Comparison of ENCODE assay signal across 21 cellular contexts in the genomic region with DNA sequence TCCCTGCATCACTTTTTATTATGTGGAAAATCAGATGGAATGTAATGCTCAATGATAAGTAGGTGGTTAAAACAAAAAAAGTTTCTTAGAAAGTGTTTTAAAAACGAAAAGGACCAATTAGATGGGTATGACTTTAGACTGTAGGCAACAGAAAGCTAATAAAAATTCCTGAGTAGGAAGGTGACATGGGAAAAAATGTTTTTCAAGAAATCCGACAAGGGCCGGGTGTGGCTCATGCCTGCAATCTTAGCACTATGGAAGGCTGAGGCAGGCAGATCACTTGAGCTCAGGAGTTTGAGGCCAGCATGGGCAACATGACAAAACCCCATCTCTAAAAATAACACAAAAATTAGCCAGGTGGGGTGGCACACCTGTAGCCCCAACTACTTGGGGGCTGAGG.
DNase-seq lines count a peak whose midpoint lies in the region; ATAC-seq and TF ChIP-seq lines count a peak whose summit lies in the region.
"Had no signal": no experiment of that assay in that cellular context is flagged by ENCODE, and none has a peak within 500 bp of the region (broad histone marks: within the 10 kb centered on the region; RNA-seq: fewer than 3 reads in every experiment).

No MANE protein-coding gene starts in this region.

- H2AFZ ChIP-seq in PC-9: no peak overlapping the region

- peaks cover 0 to 3% of the 10 kb centered on the region in 2 experiments; a peak in 1 of 3 replicates for H3K36me3 ChIP-seq in HEK293 (ENCODE audit: control insufficient read depth in 2 of 2, insufficient read depth in 1 of 2, low read length in 2 of 2)
- H3K36me3 ChIP-seq in PC-9 (ENCODE audit: low read depth): no peaks in the 10 kb centered on the region; the same call in 1 of the 2 replicates
- no peaks in the 10 kb centered on the region for H3K36me3 ChIP-seq in left lung

- H3K4me3 Mint-ChIP-seq in type B pancreatic cell: no peak overlapping the region
- no peak overlapping the region for H3K4me3 Mint-ChIP-seq in activated T-helper 1 cell treated with anti-CD3 and anti-CD28 coated beads, Interleukin-12 subunit alpha, Interleukin-12 subunit beta, Interleukin-2, Interleukin-4 antibody, amounts not matched to agents 30 ng/mL and 10 ng/mL and 1 ng/mL, durations not matched to agents 14 hours and 24 hours and 36 hours
- H3K4me3 Mint-ChIP-seq: CD8-positive, alpha-beta memory T cell; HFFc6 had no signal

- POLR2A ChIA-PET in HEK293 (lab: Yijun Ruan, JAX) (no interaction called here), PC-9 (lab: Charles Lee; ENCODE audit: unreplicated experiment) (interaction anchor here (0.6 kb wide), 2 partner anchors 243 to 418 kb away, joined by 3 to 7 read pairs; a partner anchor contains a TSS)

- H3K27ac ChIP-seq in HEK293 (ENCODE audit: extremely low read depth, low read depth, low read length) (no peak overlapping the region), PC-9 (peak overlapping the region; percentile 89), left lung (no peak overlapping the region)
- H3K27ac ChIP-seq: SK-N-MC had no signal

- H3K4me3 ChIP-seq in HEK293 (ENCODE audit: low read depth, low read length) (no peak overlapping the region), PC-9 (no peak overlapping the region), left lung (no peak overlapping the region)
- H3K4me3 ChIP-seq: K562, SK-N-MC had no signal

- BruUV-seq in PC-9 (replicated peaks; lab: Mats Ljungman, UMichigan): no TSS peak

- peak overlapping the region; percentile 64 for H3K4me2 ChIP-seq in PC-9

- TF ChIP-seq CTCF in HEK293 (tag by site-specific recombination; IDR thresholded peaks at IDR 0.05) (no peak), PC-9 (conservative IDR thresholded peaks at IDR 0.05) (no peak), left lung (IDR thresholded peaks at IDR 0.05) (no peak), type B pancreatic cell (conservative IDR thresholded peaks at IDR 0.05) (no peak)

- no peaks in the 10 kb centered on the region for H3K4me1 ChIP-seq in HEK293 (ENCODE audit: control insufficient read depth, insufficient read depth, low read length)
- peaks cover 45% of the 10 kb centered on the region for H3K4me1 ChIP-seq in PC-9 (replicated peaks; ENCODE audit: insufficient read depth)
- peaks cover 0 to 20% of the 10 kb centered on the region in 2 donors for H3K4me1 ChIP-seq in left lung

- no peaks in the 10 kb centered on the region for H3K27me3 Mint-ChIP-seq in type B pancreatic cell
- no peaks in the 10 kb centered on the region for H3K27me3 Mint-ChIP-seq in activated T-helper 1 cell treated with anti-CD3 and anti-CD28 coated beads, Interleukin-12 subunit alpha, Interleukin-12 subunit beta, Interleukin-2, Interleukin-4 antibody, amounts not matched to agents 30 ng/mL and 10 ng/mL and 1 ng/mL, durations not matched to agents 14 hours and 24 hours and 36 hours (ENCODE audit: insufficient read depth)
- H3K27me3 Mint-ChIP-seq: CD8-positive, alpha-beta memory T cell had no signal

- CTCF ChIA-PET in HEK293 (lab: Yijun Ruan, JAX) (interaction anchor here (1.1 kb wide), 1 partner anchor 14 kb away, joined by 3 read pairs; no protein-coding TSS in a partner anchor), PC-9 (lab: Charles Lee) (no interaction called here)

- H3K9me2 ChIP-seq in PC-9 (ENCODE audit: insufficient read depth): no peaks in the 10 kb centered on the region

- H3K9me3 Mint-ChIP-seq in type B pancreatic cell: peaks cover 2% of the 10 kb centered on the region
- H3K9me3 Mint-ChIP-seq in activated T-helper 1 cell treated with anti-CD3 and anti-CD28 coated beads, Interleukin-12 subunit alpha, Interleukin-12 subunit beta, Interleukin-2, Interleukin-4 antibody, amounts not matched to agents 30 ng/mL and 10 ng/mL and 1 ng/mL, durations not matched to agents 14 hours and 24 hours and 36 hours: no peaks in the 10 kb centered on the region
- H3K9me3 Mint-ChIP-seq: CD8-positive, alpha-beta memory T cell; HFFc6 had no signal

- peak; percentile 79 for ATAC-seq in left lung
- ATAC-seq: K562 had no signal

- no peaks in the 10 kb centered on the region for H4K20me1 ChIP-seq in PC-9 (ENCODE audit: insufficient read depth)

- H3F3A ChIP-seq in PC-9 (ENCODE audit: insufficient read depth, low read depth): peaks cover 44% of the 10 kb centered on the region

- H3K4me1 Mint-ChIP-seq in type B pancreatic cell (ENCODE audit: unreplicated experiment): peaks cover 53% of the 10 kb centered on the region
- H3K4me1 Mint-ChIP-seq in activated T-helper 1 cell treated with anti-CD3 and anti-CD28 coated beads, Interleukin-12 subunit alpha, Interleukin-12 subunit beta, Interleukin-2, Interleukin-4 antibody, amounts not matched to agents 30 ng/mL and 10 ng/mL and 1 ng/mL, durations not matched to agents 14 hours and 24 hours and 36 hours (ENCODE audit: low read depth): no peaks in the 10 kb centered on the region
- H3K4me1 Mint-ChIP-seq: CD8-positive, alpha-beta memory T cell had no signal

- intact Hi-C loops in PC-9 (cut with micrococcal nuclease; ENCODE audit: unreplicated experiment) (loop anchor here (1.0 to 5.0 kb wide), 6 partner anchors 43 to 397 kb away; a partner anchor contains a TSS), left lung (cut with DNase I) (no loop called here)
- intact Hi-C loops in activated T-helper 1 cell treated with anti-CD3 and anti-CD28 coated beads, Interleukin-12 subunit alpha, Interleukin-12 subunit beta, Interleukin-2, Interleukin-4 antibody, amounts not matched to agents 30 ng/mL and 10 ng/mL and 1 ng/mL, durations not matched to agents 14 hours and 24 hours and 36 hours (cut with micrococcal nuclease): no loop called here

- peak; percentile 37 to 90 for DNase-seq in PC-9
- DNase-seq in left lung: no peak
- DNase-seq in type B pancreatic cell (ENCODE audit: extremely low spot score, unreplicated experiment): no peak
- no peak for DNase-seq in NCI-H69 (lab: John Stamatoyannopoulos, UW)
- no peak for DNase-seq in SKM-1 (lab: John Stamatoyannopoulos, UW; ENCODE audit: unreplicated experiment)
- no peak for DNase-seq in stimulated activated naive CD4-positive, alpha-beta T cell treated with Interleukin-2 at 50 U/mL for 16 hours (lab: John Stamatoyannopoulos, UW)
- DNase-seq in activated T-helper 1 cell treated with anti-CD3 and anti-CD28 coated beads, Interleukin-12 subunit alpha, Interleukin-12 subunit beta, Interleukin-2, Interleukin-4 antibody, amounts not matched to agents 30 ng/mL and 10 ng/mL and 1 ng/mL, durations not matched to agents 14 hours and 24 hours and 36 hours (ENCODE audit: low spot score): no peak
- DNase-seq: AML-193; C1 segment of cervical spinal cord; CD8-positive, alpha-beta memory T cell; GDM1; HFFc6; NCI-H1092; NCI-H1436; NCI-H1930; NCI-H526; RPMI8226; SHP77 had no signal

- peak overlapping the region; percentile 78 for H3K27ac Mint-ChIP-seq in type B pancreatic cell
- H3K27ac Mint-ChIP-seq in activated T-helper 1 cell treated with anti-CD3 and anti-CD28 coated beads, Interleukin-12 subunit alpha, Interleukin-12 subunit beta, Interleukin-2, Interleukin-4 antibody, amounts not matched to agents 30 ng/mL and 10 ng/mL and 1 ng/mL, durations not matched to agents 14 hours and 24 hours and 36 hours: no peak overlapping the region
- H3K27ac Mint-ChIP-seq: CD8-positive, alpha-beta memory T cell; HFFc6 had no signal

- peaks cover 36% of the 10 kb centered on the region for H3K36me3 Mint-ChIP-seq in type B pancreatic cell
- peaks cover 19% of the 10 kb centered on the region for H3K36me3 Mint-ChIP-seq in activated T-helper 1 cell treated with anti-CD3 and anti-CD28 coated beads, Interleukin-12 subunit alpha, Interleukin-12 subunit beta, Interleukin-2, Interleukin-4 antibody, amounts not matched to agents 30 ng/mL and 10 ng/mL and 1 ng/mL, durations not matched to agents 14 hours and 24 hours and 36 hours (ENCODE audit: low read depth)

- no peaks in the 10 kb centered on the region for H3K79me2 ChIP-seq in PC-9 (ENCODE audit: low read depth)

- H3K9me3 ChIP-seq in HEK293 (ENCODE audit: control insufficient read depth, insufficient read depth, low read depth, low read length): no peaks in the 10 kb centered on the region
- no peaks in the 10 kb centered on the region for H3K9me3 ChIP-seq in PC-9 (ENCODE audit: insufficient read depth, low read depth)
- no peaks in the 10 kb centered on the region for H3K9me3 ChIP-seq in left lung

- no peaks in the 10 kb centered on the region for H3K27me3 ChIP-seq in PC-9 (ENCODE audit: insufficient read depth, low read depth)
- no peaks in the 10 kb centered on the region for H3K27me3 ChIP-seq in left lung

TF ChIP-seq in HEK293, 187 proteins besides CTCF, POLR2A, EP300 and RAD21:
- TF ChIP-seq YY1 (tag by site-specific recombination; IDR thresholded peaks at IDR 0.05) (no peak), SETDB1 (IDR thresholded peaks at IDR 0.05; ENCODE audit: insufficient read length, low read length) (no peak)
- TF ChIP-seq, protein P1, sequence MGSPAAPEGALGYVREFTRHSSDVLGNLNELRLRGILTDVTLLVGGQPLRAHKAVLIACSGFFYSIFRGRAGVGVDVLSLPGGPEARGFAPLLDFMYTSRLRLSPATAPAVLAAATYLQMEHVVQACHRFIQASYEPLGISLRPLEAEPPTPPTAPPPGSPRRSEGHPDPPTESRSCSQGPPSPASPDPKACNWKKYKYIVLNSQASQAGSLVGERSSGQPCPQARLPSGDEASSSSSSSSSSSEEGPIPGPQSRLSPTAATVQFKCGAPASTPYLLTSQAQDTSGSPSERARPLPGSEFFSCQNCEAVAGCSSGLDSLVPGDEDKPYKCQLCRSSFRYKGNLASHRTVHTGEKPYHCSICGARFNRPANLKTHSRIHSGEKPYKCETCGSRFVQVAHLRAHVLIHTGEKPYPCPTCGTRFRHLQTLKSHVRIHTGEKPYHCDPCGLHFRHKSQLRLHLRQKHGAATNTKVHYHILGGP (tag by site-specific recombination; IDR thresholded peaks at IDR 0.05): 0 out of 2 replicates have a peak, but pooled peaks have one; percentile 37

Comparison
In these comparisons a context has a peak if more than half of its experiments do, and no peak if none do; other contexts are left out.
1. DNase-seq: peak in PC-9 (2 of 2); none in left lung (0 of 2), type B pancreatic cell (single experiment), NCI-H69 (single experiment), SKM-1 (single experiment), stimulated activated naive CD4-positive, alpha-beta T cell treated with Interleukin-2 at 50 U/mL for 16 hours (single experiment) and activated T-helper 1 cell treated with anti-CD3 and anti-CD28 coated beads, Interleukin-12 subunit alpha, Interleukin-12 subunit beta, Interleukin-2, Interleukin-4 antibody, amounts not matched to agents 30 ng/mL and 10 ng/mL and 1 ng/mL, durations not matched to agents 14 hours and 24 hours and 36 hours (single experiment).